8 cellular contexts compared by ENCODE assay signal in genomic region chr5:132446621-132447020, GRCh38. TPM values are rescaled to one million over a fixed set of nuclear protein-coding genes. Genes with fewer than 3 reads are reported as not detected.
DNase-seq lines count a peak whose midpoint lies in the region; ATAC-seq and TF ChIP-seq lines count a peak whose summit lies in the region.

No MANE protein-coding gene starts in this region.

- peak; percentile 89 to 91 for ATAC-seq in right cardiac atrium

- H3K79me1 ChIP-seq in mesendoderm (ENCODE audit: low read length): no peaks in the 10 kb centered on the region

- no peak overlapping the region for H3K23ac ChIP-seq in mesendoderm (ENCODE audit: low read length)

- no peak overlapping the region for H2BK120ac ChIP-seq in mesendoderm (ENCODE audit: low read depth, low read length)

- H2BK5ac ChIP-seq in mesendoderm (ENCODE audit: low read length): no peak overlapping the region

- H3K56ac ChIP-seq in mesendoderm (ENCODE audit: low read length): no peak overlapping the region

- DNase-seq in GM23248 (peak; percentile 89), amniotic epithelial cell (ENCODE audit: low read depth) (peak; percentile 73), right cardiac atrium (peak; percentile 81 to 93 (median 85)), spleen (no peak), SKM-1 treated with dmso at 0.1 percent for 144 hours (lab: John Stamatoyannopoulos, UW; ENCODE audit: unreplicated experiment) (no peak), mesendoderm (no peak), A673 (ENCODE audit: low spot score) (no peak)
- no peak for DNase-seq in activated CD8-positive, alpha-beta memory T cell treated with anti-CD3 and anti-CD28 coated beads, Interleukin-2, amount 50 U/mL, for 4 hours

- CTCF ChIA-PET in A673 (lab: Charles Lee): no interaction called here

- H3K27ac ChIP-seq in GM23248: peak overlapping the region; percentile 48
- H3K27ac ChIP-seq in right cardiac atrium (ENCODE audit: low read length): peak overlapping the region; percentile 60
- peak overlapping the region in 7 of 8 donors; percentile 24 to 74 (median 64) for H3K27ac ChIP-seq in spleen
- no peak overlapping the region for H3K27ac ChIP-seq in mesendoderm (ENCODE audit: low read depth, low read length)
- no peak overlapping the region for H3K27ac ChIP-seq in A673 (ENCODE audit: low read depth, low read length, poor library complexity, severe bottlenecking)

- H3K36me3 ChIP-seq in GM23248 (ENCODE audit: low read depth): no peaks in the 10 kb centered on the region
- peaks cover 0 to 52% (median 12%) of the 10 kb centered on the region in 6 donors for H3K36me3 ChIP-seq in spleen
- no peaks in the 10 kb centered on the region for H3K36me3 ChIP-seq in mesendoderm (ENCODE audit: control insufficient read depth, insufficient read depth, low read length)
- no peaks in the 10 kb centered on the region for H3K36me3 ChIP-seq in A673 (ENCODE audit: insufficient read depth, low read length, poor library complexity, severe bottlenecking)

- no peaks in the 10 kb centered on the region for H3K9me2 ChIP-seq in GM23248 (ENCODE audit: insufficient read depth)

- H4K8ac ChIP-seq in mesendoderm (ENCODE audit: low read depth, low read length): no peak overlapping the region

- TF ChIP-seq CTCF in spleen (IDR thresholded peaks at IDR 0.05 in 8 of 11, conservative IDR thresholded peaks at IDR 0.05 in 3 of 11): no peak
- TF ChIP-seq CTCF in A673 (conservative IDR thresholded peaks at IDR 0.05; ENCODE audit: low read depth, low read length): no peak

- BruUV-seq in A673 (replicated peaks; lab: Mats Ljungman, UMichigan): no TSS peak

- H3K9me3 ChIP-seq in GM23248 (ENCODE audit: low read depth) (no peaks in the 10 kb centered on the region), right cardiac atrium (ENCODE audit: control insufficient read depth, low read length) (no peaks in the 10 kb centered on the region), spleen (no peaks in the 10 kb centered on the region), A673 (ENCODE audit: low read depth, low read length, poor library complexity, severe bottlenecking) (no peaks in the 10 kb centered on the region)

- no peak overlapping the region for H2AFZ ChIP-seq in GM23248

- H3K4me3 ChIP-seq in GM23248 (no peak overlapping the region), right cardiac atrium (ENCODE audit: low read length) (no peak overlapping the region), spleen (peak overlapping the region in 1 of 8 donors; percentile 28), mesendoderm (ENCODE audit: low read length) (no peak overlapping the region), A673 (ENCODE audit: low read depth, low read length, poor library complexity, severe bottlenecking) (no peak overlapping the region)

- H3K4me2 ChIP-seq in GM23248 (ENCODE audit: unreplicated experiment) (peak overlapping the region; percentile 42), mesendoderm (ENCODE audit: low read length) (no peak overlapping the region)

- WGBS in GM23248 (ENCODE audit: low coverage in 1 of 2, low lambda C conversion rate in 2 of 2, missing lambda C conversion rate in 2 of 2), 2 experiments: 46 to 56% methylated on average over 6 of the region's 6 CpGs
- 27% methylated on average over 6 of the region's 6 CpGs for WGBS in right cardiac atrium
- 58 to 72% (median 65%) methylated on average over 6 of the region's 6 CpGs for WGBS in spleen, 5 donors
- WGBS in mesendoderm (ENCODE audit: extremely low coverage, insufficient coverage, low lambda C conversion rate): no CpG with 5 or more reads among the region's 6 CpGs

- POLR2A ChIA-PET in A673 (lab: Charles Lee; ENCODE audit: low non-redundant PET): no interaction called here

- in situ Hi-C loops in GM23248 (cut with MboI): no loop called here

- TF ChIP-seq POLR2A in spleen (IDR thresholded peaks at IDR 0.05): no peak

- H3K79me2 ChIP-seq in GM23248 (ENCODE audit: insufficient read depth): no peaks in the 10 kb centered on the region
- H3K79me2 ChIP-seq in mesendoderm (ENCODE audit: control insufficient read depth, insufficient read depth, low read length): no peaks in the 10 kb centered on the region

- no peak overlapping the region for H3K18ac ChIP-seq in mesendoderm (ENCODE audit: low read length)

- intact Hi-C loops in right cardiac atrium (cut with DNase I): no loop called here
- intact Hi-C loops in spleen (cut with DNase I; ENCODE audit: low total_unique reads): no loop called here
- intact Hi-C loops in A673 (cut with micrococcal nuclease; ENCODE audit: unreplicated experiment): no loop called here

- 0 out of 2 replicates have a peak, but pooled peaks cover 5% of the 10 kb centered on the region for H3F3A ChIP-seq in GM23248 (ENCODE audit: insufficient read depth)

- H3K27me3 ChIP-seq in GM23248 (replicated peaks; ENCODE audit: insufficient read depth) (no peaks in the 10 kb centered on the region), right cardiac atrium (ENCODE audit: control insufficient read depth, insufficient read depth) (no peaks in the 10 kb centered on the region), spleen (replicated peaks in 1 of 7) (no peaks in the 10 kb centered on the region), mesendoderm (ENCODE audit: insufficient read depth, low read length, poor library complexity) (no peaks in the 10 kb centered on the region), A673 (replicated peaks; ENCODE audit: insufficient read depth, low read depth, low read length, poor library complexity) (no peaks in the 10 kb centered on the region)

- H3K4ac ChIP-seq in mesendoderm (ENCODE audit: low read depth, low read length): no peak overlapping the region

- H3K9ac ChIP-seq in GM23248 (0 out of 2 replicates have a peak overlapping the region, but pooled peaks have one; percentile 11), mesendoderm (ENCODE audit: low read length) (no peak overlapping the region)

- H2BK15ac ChIP-seq in mesendoderm (replicated peaks; ENCODE audit: low read depth): no peak overlapping the region

- H4K5ac ChIP-seq in mesendoderm (ENCODE audit: low read length): no peak overlapping the region

- no peaks in the 10 kb centered on the region for H4K20me1 ChIP-seq in GM23248 (ENCODE audit: insufficient read depth)

- H3K4me1 ChIP-seq in GM23248 (ENCODE audit: insufficient read depth) (peaks cover 8% of the 10 kb centered on the region), right cardiac atrium (ENCODE audit: control insufficient read depth, insufficient read depth, low read length) (peaks cover 26% of the 10 kb centered on the region), spleen (peaks cover 33 to 90% (median 70%) of the 10 kb centered on the region in 6 donors), mesendoderm (ENCODE audit: control insufficient read depth, low read depth, low read length) (peaks cover 11% of the 10 kb centered on the region), A673 (ENCODE audit: insufficient read depth, low read length, poor library complexity, severe bottlenecking) (no peaks in the 10 kb centered on the region)

- H2AK5ac ChIP-seq in mesendoderm (ENCODE audit: low read length): no peak overlapping the region

RNA-seq across cellular contexts. Expression of gene IRF1, which starts 44.0 kb away (rescaled TPM):
- 6.2 and 10.4 TPM in 2 replicates for total RNA-seq in GM23248 (2014; rRNA removed; shearing (Covaris generic))
- polyA plus RNA-seq in GM23248 (2016; fragmentation: Nextera tagmentation; extraction: Ambion mirVana): 21.7 and 22.2 TPM in 2 replicates
- 10 to 100 TPM in 3 of 4 donors, 1 to 10 TPM in 1; 9.4 to 17.9 (median 13.8) TPM for total RNA-seq in right cardiac atrium
- 11.7 TPM for polyA plus RNA-seq in right cardiac atrium
- total RNA-seq in spleen: 100 to 1,000 TPM; 146 to 307 (median 165) TPM
- polyA plus RNA-seq in spleen: 100 to 1,000 TPM in 1 of 3 donors, 10 to 100 TPM in 2; 57.9 to 113 (median 59.7) TPM
- polyA plus RNA-seq in mesendoderm (2013, experiment 1 of 2): 4.5 TPM
- polyA plus RNA-seq in mesendoderm (2013, experiment 2 of 2): 4.1 TPM
- total RNA-seq in A673 (2021): 5.7 and 6.9 TPM in 2 replicates

Comparison
In these comparisons a context has a peak if more than half of its experiments do, and no peak if none do; other contexts are left out.
1. DNase-seq: peak in GM23248 (single experiment), amniotic epithelial cell (single experiment) and right cardiac atrium (3 of 3); none in spleen (single experiment), SKM-1 treated with dmso at 0.1 percent for 144 hours (single experiment), mesendoderm (single experiment), A673 (single experiment) and activated CD8-positive, alpha-beta memory T cell treated with anti-CD3 and anti-CD28 coated beads, Interleukin-2, amount 50 U/mL, for 4 hours (single experiment).
2. H3K27ac ChIP-seq: peak in GM23248 (single experiment), right cardiac atrium (single experiment) and spleen (7 of 8); none in mesendoderm (single experiment) and A673 (single experiment).
3. RNA of gene IRF1, which starts 44.0 kb away (total RNA-seq): 146 to 307 TPM in spleen; 9.4 to 17.9 TPM in right cardiac atrium, 6.2 to 10.4 TPM in GM23248 and 5.7 to 6.9 TPM in A673; every median in the first group is over 4 times any median in the second.